In the genomic region with DNA sequence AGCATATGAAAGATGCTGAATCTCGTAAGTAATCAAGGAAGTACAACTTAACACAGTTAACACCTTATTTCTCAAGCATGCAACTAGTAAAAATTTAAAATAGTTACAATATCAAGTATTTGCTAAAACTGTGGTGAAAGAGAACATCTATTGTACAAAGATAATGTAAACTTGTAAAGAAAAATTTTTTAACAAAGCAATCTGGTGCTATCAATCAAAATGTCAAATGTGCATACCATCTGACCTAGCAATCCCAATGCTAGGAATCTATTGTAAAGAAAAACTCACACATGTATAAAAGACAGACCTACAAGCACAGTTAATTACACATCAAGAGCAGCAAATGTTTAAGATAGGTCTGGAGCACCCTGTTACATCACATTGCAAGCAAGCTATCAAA, we compare ENCODE assay signal across 20 cellular contexts.
DNase-seq lines count a peak whose midpoint lies in the region; ATAC-seq and TF ChIP-seq lines count a peak whose summit lies in the region.
"Had no signal": no experiment of that assay in that cellular context is flagged by ENCODE, and none has a peak within 500 bp of the region (broad histone marks: within the 10 kb centered on the region; RNA-seq: fewer than 3 reads in every experiment).

No MANE protein-coding gene starts in this region.

- H3K9me3 ChIP-seq in HEK293 (ENCODE audit: control insufficient read depth, insufficient read depth, low read depth, low read length) (no peaks in the 10 kb centered on the region), upper lobe of right lung (no peaks in the 10 kb centered on the region)
- H3K9me3 ChIP-seq: BE2C had no signal

- H3K27me3 ChIP-seq in upper lobe of right lung = no peaks in the 10 kb centered on the region
- H3K27me3 ChIP-seq: BE2C had no signal

- ATAC-seq in upper lobe of right lung (no peak), GM21717 (IDR thresholded peaks at IDR 0.05; ENCODE audit: unreplicated experiment) (no peak)

- intact Hi-C loops in upper lobe of right lung (cut with DNase I) = no loop called here

- TF ChIP-seq CTCF in HEK293 (tag by site-specific recombination; IDR thresholded peaks at IDR 0.05) (no peak), upper lobe of right lung (IDR thresholded peaks at IDR 0.05) (no peak), GM10266 (IDR thresholded peaks at IDR 0.05; ENCODE audit: control insufficient read depth, insufficient read depth, low read depth, missing control alignments) (no peak)

- H3K4me1 ChIP-seq in HEK293 (ENCODE audit: control insufficient read depth, insufficient read depth, low read length) (no peaks in the 10 kb centered on the region), upper lobe of right lung (no peaks in the 10 kb centered on the region)

- DNase-seq in NCI-H2171 treated with DMSO at 0.1 percent for 48 hours (lab: John Stamatoyannopoulos, UW) (peak; percentile 16), NCI-H2171 (lab: John Stamatoyannopoulos, UW) (no peak), NCI-H226 (peak; percentile 12), upper lobe of right lung (no peak), GM10266 (ENCODE audit: extremely low spot score) (no peak)
- DNase-seq: ACHN; BE2C; C1 segment of cervical spinal cord; CD4-positive, CD25-positive, alpha-beta regulatory T cell; CD8-positive, alpha-beta memory T cell; COR-L47; DMS 273 treated with DMSO at 0.1 percent for 48 hours; DMS53; DND-41; EL; H9; KG1 had no signal

- no peak overlapping the region for H3K4me3 ChIP-seq in HEK293 (ENCODE audit: low read depth, low read length)
- no peak overlapping the region for H3K4me3 ChIP-seq in upper lobe of right lung

- H3K36me3 ChIP-seq in HEK293 (ENCODE audit: control insufficient read depth in 2 of 2, insufficient read depth in 1 of 2, low read length in 2 of 2) (peaks cover 3 to 6% of the 10 kb centered on the region in 2 experiments), upper lobe of right lung (peaks cover 11% of the 10 kb centered on the region)
- H3K36me3 ChIP-seq: BE2C had no signal

- no peak overlapping the region for H3K27ac ChIP-seq in HEK293 (ENCODE audit: extremely low read depth, low read depth, low read length)
- H3K27ac ChIP-seq in upper lobe of right lung = no peak overlapping the region
- H3K27ac ChIP-seq: HL-60 had no signal

- CTCF ChIA-PET in HEK293 (lab: Yijun Ruan, JAX) = no interaction called here

- POLR2A ChIA-PET in HEK293 (lab: Yijun Ruan, JAX) = no interaction called here

TF ChIP-seq in HEK293, 187 proteins besides CTCF, POLR2A, EP300 and RAD21:
- TF ChIP-seq, protein P1, sequence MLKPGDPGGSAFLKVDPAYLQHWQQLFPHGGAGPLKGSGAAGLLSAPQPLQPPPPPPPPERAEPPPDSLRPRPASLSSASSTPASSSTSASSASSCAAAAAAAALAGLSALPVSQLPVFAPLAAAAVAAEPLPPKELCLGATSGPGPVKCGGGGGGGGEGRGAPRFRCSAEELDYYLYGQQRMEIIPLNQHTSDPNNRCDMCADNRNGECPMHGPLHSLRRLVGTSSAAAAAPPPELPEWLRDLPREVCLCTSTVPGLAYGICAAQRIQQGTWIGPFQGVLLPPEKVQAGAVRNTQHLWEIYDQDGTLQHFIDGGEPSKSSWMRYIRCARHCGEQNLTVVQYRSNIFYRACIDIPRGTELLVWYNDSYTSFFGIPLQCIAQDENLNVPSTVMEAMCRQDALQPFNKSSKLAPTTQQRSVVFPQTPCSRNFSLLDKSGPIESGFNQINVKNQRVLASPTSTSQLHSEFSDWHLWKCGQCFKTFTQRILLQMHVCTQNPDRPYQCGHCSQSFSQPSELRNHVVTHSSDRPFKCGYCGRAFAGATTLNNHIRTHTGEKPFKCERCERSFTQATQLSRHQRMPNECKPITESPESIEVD (tag by site-specific recombination; IDR thresholded peaks at IDR 0.05) = 0 out of 2 replicates have a peak, but pooled peaks have one; percentile 21
- no peak for TF ChIP-seq ZNF394 (tag by site-specific recombination; IDR thresholded peaks at IDR 0.05; ENCODE audit: borderline replicate concordance)

Comparison
In these comparisons a context has a peak if more than half of its experiments do, and no peak if none do; other contexts are left out.
1. DNase-seq: peak in NCI-H2171 treated with DMSO at 0.1 percent for 48 hours (single experiment) and NCI-H226 (single experiment); none in NCI-H2171 (single experiment), upper lobe of right lung (single experiment) and GM10266 (single experiment).